ENCODE assay signal across 2 cellular contexts in the genomic region with DNA sequence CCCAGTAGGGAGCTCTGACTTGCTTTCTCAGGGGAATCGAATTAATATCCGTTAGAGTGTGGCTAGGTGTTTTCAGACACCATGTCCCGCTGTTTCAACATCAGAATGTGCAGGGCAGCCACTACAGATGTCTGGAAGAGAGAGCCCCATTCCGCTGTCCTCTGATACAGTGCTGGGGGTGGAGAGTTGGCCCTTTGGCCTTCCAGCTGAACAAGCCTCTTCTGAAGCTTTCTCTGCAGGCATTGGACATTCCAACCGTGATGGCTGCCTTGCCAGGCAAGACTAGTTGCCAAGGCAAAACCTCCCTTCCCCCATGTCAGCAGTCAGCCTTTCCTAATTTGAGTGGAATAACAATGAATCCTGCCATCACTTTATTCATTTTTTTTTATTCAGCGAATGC.
TF ChIP-seq lines count a peak whose summit lies in the region.

No MANE protein-coding gene starts in this region.

TF ChIP-seq in IMR-90, 13 proteins besides CTCF, POLR2A, EP300 and RAD21:
- no peak for TF ChIP-seq MXI1 (IDR thresholded peaks at IDR 0.05; ENCODE audit: borderline replicate concordance, low read depth, low read length)
- TF ChIP-seq MAFK (IDR thresholded peaks at IDR 0.05; ENCODE audit: low read depth, low read length), result no peak
- TF ChIP-seq NFE2L2 (IDR thresholded peaks at IDR 0.05; ENCODE audit: low read depth, low read length), result no peak
- no peak for TF ChIP-seq USF2 (IDR thresholded peaks at IDR 0.05; ENCODE audit: low read depth, low read length)
- no peak for TF ChIP-seq RCOR1 (IDR thresholded peaks at IDR 0.05; ENCODE audit: insufficient replicate concordance, low read length)
- TF ChIP-seq RFX5 (IDR thresholded peaks at IDR 0.05; ENCODE audit: low read depth, low read length), result no peak
- no peak for TF ChIP-seq MAZ (IDR thresholded peaks at IDR 0.05; ENCODE audit: borderline replicate concordance, low read depth, low read length)
- TF ChIP-seq CHD1 (IDR thresholded peaks at IDR 0.05; ENCODE audit: low read depth, low read length), result no peak
- TF ChIP-seq, protein P1, sequence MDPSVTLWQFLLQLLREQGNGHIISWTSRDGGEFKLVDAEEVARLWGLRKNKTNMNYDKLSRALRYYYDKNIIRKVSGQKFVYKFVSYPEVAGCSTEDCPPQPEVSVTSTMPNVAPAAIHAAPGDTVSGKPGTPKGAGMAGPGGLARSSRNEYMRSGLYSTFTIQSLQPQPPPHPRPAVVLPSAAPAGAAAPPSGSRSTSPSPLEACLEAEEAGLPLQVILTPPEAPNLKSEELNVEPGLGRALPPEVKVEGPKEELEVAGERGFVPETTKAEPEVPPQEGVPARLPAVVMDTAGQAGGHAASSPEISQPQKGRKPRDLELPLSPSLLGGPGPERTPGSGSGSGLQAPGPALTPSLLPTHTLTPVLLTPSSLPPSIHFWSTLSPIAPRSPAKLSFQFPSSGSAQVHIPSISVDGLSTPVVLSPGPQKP (IDR thresholded peaks at IDR 0.05; ENCODE audit: borderline replicate concordance, low read depth, low read length), result no peak
- no peak for TF ChIP-seq FOS (IDR thresholded peaks at IDR 0.05; ENCODE audit: low read depth, low read length)
- TF ChIP-seq CEBPB (IDR thresholded peaks at IDR 0.05; ENCODE audit: low read depth, low read length), result no peak
- TF ChIP-seq SMC3 (IDR thresholded peaks at IDR 0.05; ENCODE audit: low read depth, low read length), result no peak

TF ChIP-seq in K562, 482 proteins besides CTCF, POLR2A, EP300 and RAD21:
- peak in 1 of 3 experiments; percentile 52 for TF ChIP-seq YY1 (IDR thresholded peaks at IDR 0.05; ENCODE audit: borderline replicate concordance in 1 of 3, control insufficient read depth in 1 of 3, extremely low read depth in 1 of 3, insufficient read depth in 3 of 3, insufficient read length in 1 of 3, insufficient replicate concordance in 2 of 3, low read depth in 1 of 3, low read length in 2 of 3)
- TF ChIP-seq ELK3 (CRISPR knock-in tag; IDR thresholded peaks at IDR 0.05), result no peak
- TF ChIP-seq CHD1 (IDR thresholded peaks at IDR 0.05; ENCODE audit: low read length), result no peak
- TF ChIP-seq ELF4 (CRISPR knock-in tag; IDR thresholded peaks at IDR 0.05), result no peak
- peak; percentile 8 for TF ChIP-seq CCNT2 (IDR thresholded peaks at IDR 0.05; ENCODE audit: borderline replicate concordance, extremely low read depth, insufficient read length, low read depth, low read length)
- TF ChIP-seq ZBTB17 (CRISPR knock-in tag; IDR thresholded peaks at IDR 0.05), result 0 out of 2 replicates have a peak, but pooled peaks have one; percentile 42
- peak in 1 of 2 experiments; percentile 44; a peak in 1 of 4 replicates for TF ChIP-seq MLLT1 (IDR thresholded peaks at IDR 0.05)
TF ChIP-seq in K562: peak in this region for 4.
